20 cellular contexts compared by ENCODE assay signal in genomic region chr20:26169506-26169905, GRCh38.
DNase-seq lines count a peak whose midpoint lies in the region; TF ChIP-seq lines count a peak whose summit lies in the region.
"Had no signal": no experiment of that assay in that cellular context is flagged by ENCODE, and none has a peak within 500 bp of the region (broad histone marks: within the 10 kb centered on the region; RNA-seq: fewer than 3 reads in every experiment).

No MANE protein-coding gene starts in this region.

- peak; percentile 8 for DNase-seq in AG08395 (ENCODE audit: low spot score)
- DNase-seq in HCEC 1CT = peak; percentile 59
- DNase-seq in astrocyte of the spinal cord (ENCODE audit: low read depth, low spot score) = peak; percentile 46
- DNase-seq in myocyte (ENCODE audit: low read depth) = peak; percentile 22
- no peak for DNase-seq in stimulated activated CD4-positive, alpha-beta T cell treated with anti-CD3 and anti-CD28 coated beads, Interleukin-12 subunit alpha, Interleukin-12 subunit beta, amount 100 ng/mL, for 4 hours
- no peak for DNase-seq in erythroblast (lab: John Stamatoyannopoulos, UW)
- DNase-seq in SKM-1 (lab: John Stamatoyannopoulos, UW; ENCODE audit: unreplicated experiment) = no peak
- no peak for DNase-seq in endodermal cell
- DNase-seq: activated CD4-positive, CD25-positive, alpha-beta regulatory T cell treated with anti-CD3 and anti-CD28 coated beads, Interleukin-2, amount 50 U/mL, for 72 hours; activated naive CD4-positive, alpha-beta T cell treated with anti-CD3 and anti-CD28 coated beads, Interleukin-2, amount 50 U/mL, for 16 hours; activated T-cell treated with anti-CD3 and anti-CD28 coated beads, Interleukin-2, amount 50 U/mL, for 48 hours; effector CD8-positive, alpha-beta T cell; heart left ventricle; immature natural killer cell; NCI-H1417; NCI-H2107; NCI-H510A treated with DMSO at 0.1 percent for 48 hours had no signal

- no peaks in the 10 kb centered on the region for H3K4me1 Mint-ChIP-seq in endodermal cell
- H3K4me1 Mint-ChIP-seq: immature natural killer cell had no signal

- no peak overlapping the region for H3K27ac ChIP-seq in endodermal cell (ENCODE audit: low read depth, low read length)
- H3K27ac ChIP-seq: ascending aorta, C4-2B, heart left ventricle had no signal

- no peak overlapping the region for H3K9ac ChIP-seq in endodermal cell (ENCODE audit: extremely low read depth, low read length, poor library complexity, severe bottlenecking)

- no peaks in the 10 kb centered on the region for H3K4me1 ChIP-seq in endodermal cell (ENCODE audit: control insufficient read depth, insufficient read depth, low read length)
- H3K4me1 ChIP-seq: ascending aorta, HAP-1, heart left ventricle had no signal

- H3K4me3 Mint-ChIP-seq in endodermal cell = no peak overlapping the region
- H3K4me3 Mint-ChIP-seq: immature natural killer cell had no signal

- no peak for TF ChIP-seq POLR2A in erythroblast (IDR thresholded peaks at IDR 0.05; ENCODE audit: low read length)

- WGBS in endodermal cell (ENCODE audit: insufficient coverage in 1 of 2, insufficient read length in 1 of 2), 2 experiments = 100% methylated on average over 1 to 2 of the region's 2 CpGs

- H3K27me3 ChIP-seq in endodermal cell (ENCODE audit: control insufficient read depth, insufficient read depth, low read length, poor library complexity, severe bottlenecking) = no peaks in the 10 kb centered on the region
- H3K27me3 ChIP-seq: ascending aorta, heart left ventricle had no signal

- no peaks in the 10 kb centered on the region for H3K36me3 Mint-ChIP-seq in endodermal cell (ENCODE audit: low read depth)
- H3K36me3 Mint-ChIP-seq: immature natural killer cell had no signal

- no peaks in the 10 kb centered on the region for H3K9me3 Mint-ChIP-seq in endodermal cell

- no peaks in the 10 kb centered on the region for H3K27me3 Mint-ChIP-seq in endodermal cell (ENCODE audit: insufficient read depth)

- no peak for TF ChIP-seq CTCF in astrocyte of the spinal cord (IDR thresholded peaks at IDR 0.05; ENCODE audit: low read depth, low read length)
- TF ChIP-seq CTCF in endodermal cell (conservative IDR thresholded peaks at IDR 0.05) = no peak

- H3K9me3 ChIP-seq in endodermal cell (ENCODE audit: control insufficient read depth, low read length) = no peaks in the 10 kb centered on the region
- H3K9me3 ChIP-seq: ascending aorta, HAP-1, heart left ventricle had no signal

- H3K4me3 ChIP-seq in astrocyte of the spinal cord (ENCODE audit: low read depth, low read length) = no peak overlapping the region
- H3K4me3 ChIP-seq in endodermal cell (ENCODE audit: low read length) = no peak overlapping the region
- H3K4me3 ChIP-seq: ascending aorta, HAP-1, heart left ventricle had no signal

- in situ Hi-C loops in astrocyte of the spinal cord (cut with HindIII; ENCODE audit: low sequenced_read_pairs) = no loop called here

- H3K36me3 ChIP-seq in endodermal cell (ENCODE audit: control insufficient read depth, insufficient read depth, low read length) = no peaks in the 10 kb centered on the region
- H3K36me3 ChIP-seq: ascending aorta, HAP-1, heart left ventricle had no signal

- no peak overlapping the region for H3K27ac Mint-ChIP-seq in endodermal cell

Comparison
In these comparisons a context has a peak if more than half of its experiments do, and no peak if none do; other contexts are left out.
1. DNase-seq: peak in AG08395 (single experiment), HCEC 1CT (single experiment), astrocyte of the spinal cord (single experiment) and myocyte (single experiment); none in stimulated activated CD4-positive, alpha-beta T cell treated with anti-CD3 and anti-CD28 coated beads, Interleukin-12 subunit alpha, Interleukin-12 subunit beta, amount 100 ng/mL, for 4 hours (single experiment), erythroblast (0 of 2), SKM-1 (single experiment) and endodermal cell (single experiment).